8 cellular contexts compared by ENCODE assay signal in the genomic region with DNA sequence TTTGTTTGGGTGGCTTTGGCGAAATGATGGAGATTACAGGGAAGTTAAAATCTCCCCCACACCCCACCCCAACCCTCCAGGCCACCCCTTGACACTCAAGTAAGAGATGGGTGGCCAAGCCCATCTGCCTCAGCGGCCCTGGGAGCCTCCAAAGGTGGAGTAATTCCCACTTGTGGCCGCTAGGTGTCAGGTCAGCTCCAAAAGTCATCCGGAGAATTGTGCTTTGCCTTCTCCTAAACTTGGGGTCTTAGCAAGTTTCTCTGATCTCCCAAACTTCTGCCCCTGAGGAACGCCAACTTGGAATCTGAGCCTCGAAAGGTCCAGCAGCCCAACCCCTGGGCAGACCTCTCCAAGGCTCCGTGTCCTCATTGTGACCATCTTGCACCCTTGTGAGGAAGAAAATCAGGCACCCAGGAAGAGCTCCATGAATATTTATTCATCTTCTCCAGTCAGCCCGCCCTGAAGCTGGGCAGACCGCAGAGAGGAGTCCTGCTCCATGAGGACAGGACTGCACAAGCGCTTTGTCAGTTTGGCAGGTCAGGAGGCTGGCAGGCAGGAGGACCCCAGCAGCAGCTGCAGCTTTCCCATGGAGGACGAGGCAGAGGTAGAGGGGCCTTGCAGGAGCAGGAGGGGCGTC. TPM values are rescaled to one million over a fixed set of nuclear protein-coding genes. Genes with fewer than 3 reads are reported as not detected.
A peak's percentile ranks its signal among the peaks of the same experiment; 100 is the strongest.
DNase-seq lines count a peak whose midpoint lies in the region; ATAC-seq and TF ChIP-seq lines count a peak whose summit lies in the region.

No MANE protein-coding gene starts in this region.

- H3K4me1 ChIP-seq in MM.1S (ENCODE audit: low read length): no peaks in the 10 kb centered on the region

- H3K27me3 ChIP-seq in MM.1S (replicated peaks; ENCODE audit: insufficient read depth, low read length) (no peaks in the 10 kb centered on the region), brain microvascular endothelial cell (replicated peaks) (no peaks in the 10 kb centered on the region), kidney epithelial cell (ENCODE audit: control insufficient read depth, insufficient read depth, low read length) (peaks cover 11% of the 10 kb centered on the region)

- H3K9ac ChIP-seq in MM.1S (ENCODE audit: low read length): no peak overlapping the region

- no peak for ATAC-seq in GM19023 (IDR thresholded peaks at IDR 0.05; ENCODE audit: unreplicated experiment)

- H3K36me3 ChIP-seq in MM.1S (replicated peaks; ENCODE audit: insufficient read depth, low read length) (no peaks in the 10 kb centered on the region), brain microvascular endothelial cell (replicated peaks) (no peaks in the 10 kb centered on the region), kidney epithelial cell (ENCODE audit: control insufficient read depth, insufficient read depth, low read length) (no peaks in the 10 kb centered on the region)

- no peak overlapping the region for H3K4me2 ChIP-seq in MM.1S (ENCODE audit: low read depth, low read length)

- H3K4me3 ChIP-seq in MM.1S (ENCODE audit: low read length) (no peak overlapping the region), brain microvascular endothelial cell (ENCODE audit: low read depth, low read length) (no peak overlapping the region), kidney epithelial cell (ENCODE audit: low read depth, low read length) (no peak overlapping the region)

- no peaks in the 10 kb centered on the region for H4K20me1 ChIP-seq in MM.1S (ENCODE audit: insufficient read depth, low read length)

- H3K9me3 ChIP-seq in MM.1S (replicated peaks; ENCODE audit: insufficient read depth, low read length): no peaks in the 10 kb centered on the region

- DNase-seq in GM10266 (ENCODE audit: extremely low spot score) (peak; percentile 80), MM.1S (peak; percentile 29), UCSD-AML1 (lab: John Stamatoyannopoulos, UW; ENCODE audit: unreplicated experiment) (peak; percentile 52), brain microvascular endothelial cell (peak; percentile 25), kidney epithelial cell (ENCODE audit: low read depth) (no peak), globus pallidus (ENCODE audit: low spot score) (no peak)
- peak; percentile 65 for DNase-seq in stimulated activated CD4-positive, alpha-beta T cell treated with anti-CD3 and anti-CD28 coated beads, Interleukin-4, amount 100 ng/mL, for 1 hour

- TF ChIP-seq CTCF in GM10266 (IDR thresholded peaks at IDR 0.05; ENCODE audit: control insufficient read depth, insufficient read depth, low read depth, missing control alignments): peak; percentile 97
- peak; percentile 59 for TF ChIP-seq CTCF in MM.1S (IDR thresholded peaks at IDR 0.05; ENCODE audit: low read length)
- peak; percentile 87 for TF ChIP-seq CTCF in brain microvascular endothelial cell (IDR thresholded peaks at IDR 0.05; ENCODE audit: low read depth, low read length, missing control alignments)
- peak; percentile 84 for TF ChIP-seq CTCF in kidney epithelial cell (IDR thresholded peaks at IDR 0.05; ENCODE audit: insufficient read depth, low read length, poor library complexity, severe bottlenecking)

- H3K27ac ChIP-seq in MM.1S (ENCODE audit: low read length) (no peak overlapping the region), brain microvascular endothelial cell (no peak overlapping the region)

- H3F3A ChIP-seq in MM.1S (ENCODE audit: insufficient read depth, low read length): no peaks in the 10 kb centered on the region

- no peak overlapping the region for H2AFZ ChIP-seq in MM.1S (ENCODE audit: low read length)

- in situ Hi-C loops in brain microvascular endothelial cell (cut with HindIII; ENCODE audit: low pct_ligation_motif_present, low sequenced_read_pairs): no loop called here

- H3K79me2 ChIP-seq in MM.1S (ENCODE audit: low read length): no peaks in the 10 kb centered on the region

- H3K9me2 ChIP-seq in MM.1S (replicated peaks; ENCODE audit: insufficient read depth, low read length): no peaks in the 10 kb centered on the region

RNA-seq across cellular contexts. Expression of gene LRRC74A, which starts 46.7 kb away (rescaled TPM):
- total RNA-seq in kidney epithelial cell: not detected in 2 replicates

Comparison
In these comparisons a context has a peak if more than half of its experiments do, and no peak if none do; other contexts are left out.
1. DNase-seq: peak in GM10266 (single experiment), MM.1S (single experiment), UCSD-AML1 (single experiment), brain microvascular endothelial cell (single experiment) and stimulated activated CD4-positive, alpha-beta T cell treated with anti-CD3 and anti-CD28 coated beads, Interleukin-4, amount 100 ng/mL, for 1 hour (single experiment); none in kidney epithelial cell (single experiment) and globus pallidus (single experiment).
2. Peak in every context shown above with its lines, with median percentiles within 50 percentile points of each other: CTCF ChIP-seq.